8 cellular contexts compared by ENCODE assay signal in the genomic region with DNA sequence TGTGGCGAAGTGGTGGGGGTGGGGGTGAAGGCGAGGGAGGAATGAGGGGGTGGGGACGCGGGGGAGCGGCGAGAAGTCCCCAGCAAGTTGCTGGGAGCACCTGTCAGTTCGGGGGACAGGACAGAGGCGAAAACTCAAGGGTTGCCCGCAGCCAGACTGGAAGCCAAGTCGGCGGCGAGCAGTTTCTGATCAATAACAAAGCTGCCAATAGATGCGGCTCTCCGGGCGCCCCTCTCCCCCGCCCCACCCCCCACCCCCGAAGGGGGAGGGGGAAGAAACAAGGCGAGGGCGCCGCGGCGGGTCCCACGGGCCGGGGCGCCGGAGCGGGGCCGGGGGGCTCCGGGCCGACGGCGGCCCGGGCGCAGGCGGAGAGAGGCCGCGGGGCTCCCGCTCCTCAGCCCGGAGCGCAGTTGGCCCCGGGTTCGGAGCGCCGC. TPM values are rescaled to one million over a fixed set of nuclear protein-coding genes. Genes with fewer than 3 reads are reported as not detected.
DNase-seq lines count a peak whose midpoint lies in the region; ATAC-seq and TF ChIP-seq lines count a peak whose summit lies in the region.

No MANE protein-coding gene starts in this region.

- H3K9me3 ChIP-seq in lower lobe of right lung: no peaks in the 10 kb centered on the region
- H3K9me3 ChIP-seq in transverse colon: no peaks in the 10 kb centered on the region

- H3K4me3 ChIP-seq in AG09309 (ENCODE audit: control insufficient read depth, low read depth, low read length): peak overlapping the region; percentile 78
- peak overlapping the region; percentile 61 to 90 for H3K4me3 ChIP-seq in cardiac fibroblast (replicated peaks in 1 of 2; ENCODE audit: low read depth in 2 of 2, low read length in 2 of 2)
- H3K4me3 ChIP-seq in lower lobe of right lung: peak overlapping the region; percentile 64
- peak overlapping the region; percentile 64 to 89 (median 72) for H3K4me3 ChIP-seq in transverse colon

- H3K36me3 Mint-ChIP-seq in stimulated activated effector memory CD8-positive, alpha-beta T cell treated with anti-CD3 and anti-CD28 coated beads, Interleukin-12 subunit alpha, Interleukin-12 subunit beta, amount 100 ng/mL, for 72 hours: no peaks in the 10 kb centered on the region

- TF ChIP-seq CTCF in AG09309 (IDR thresholded peaks at IDR 0.05; ENCODE audit: control insufficient read depth, insufficient read depth, low read depth, low read length, missing control alignments): no peak
- TF ChIP-seq CTCF in cardiac fibroblast (IDR thresholded peaks at IDR 0.05; ENCODE audit: low read depth, low read length): no peak
- no peak for TF ChIP-seq CTCF in lower lobe of right lung (IDR thresholded peaks at IDR 0.05)
- no peak for TF ChIP-seq CTCF in transverse colon (IDR thresholded peaks at IDR 0.05)

- DNase-seq in AG09309 (ENCODE audit: low read depth) (no peak), cardiac fibroblast (ENCODE audit: low read depth in 2 of 2) (no peak), lower lobe of right lung (peak; percentile 56), transverse colon (peak; percentile 21), DMS79 (lab: John Stamatoyannopoulos, UW) (no peak), G401 (ENCODE audit: low spot score) (no peak)
- DNase-seq in stimulated activated effector memory CD8-positive, alpha-beta T cell treated with anti-CD3 and anti-CD28 coated beads, Interleukin-12 subunit alpha, Interleukin-12 subunit beta, amount 100 ng/mL, for 72 hours (ENCODE audit: low spot score in 2 of 2): no peak

- peak overlapping the region; percentile 85 for H3K27ac ChIP-seq in lower lobe of right lung
- peak overlapping the region; percentile 85 to 92 (median 88) for H3K27ac ChIP-seq in transverse colon

- H3K4me1 ChIP-seq in lower lobe of right lung: peaks cover 34% of the 10 kb centered on the region
- H3K4me1 ChIP-seq in transverse colon: peaks cover 5 to 25% (median 13%) of the 10 kb centered on the region in 4 donors

- no peak overlapping the region for H3K27ac Mint-ChIP-seq in stimulated activated effector memory CD8-positive, alpha-beta T cell treated with anti-CD3 and anti-CD28 coated beads, Interleukin-12 subunit alpha, Interleukin-12 subunit beta, amount 100 ng/mL, for 72 hours

- H3K27me3 ChIP-seq in lower lobe of right lung (ENCODE audit: low read depth): no peaks in the 10 kb centered on the region
- no peaks in the 10 kb centered on the region for H3K27me3 ChIP-seq in transverse colon

- intact Hi-C loops in lower lobe of right lung (cut with DNase I): no loop called here
- intact Hi-C loops in transverse colon (cut with DNase I; ENCODE audit: low total_unique reads): no loop called here

- H3K36me3 ChIP-seq in lower lobe of right lung (no peaks in the 10 kb centered on the region), transverse colon (no peaks in the 10 kb centered on the region)

- no peak for TF ChIP-seq POLR2A in transverse colon (IDR thresholded peaks at IDR 0.05)

- H3K4me1 Mint-ChIP-seq in stimulated activated effector memory CD8-positive, alpha-beta T cell treated with anti-CD3 and anti-CD28 coated beads, Interleukin-12 subunit alpha, Interleukin-12 subunit beta, amount 100 ng/mL, for 72 hours: no peaks in the 10 kb centered on the region

- 22% methylated on average over 29 of the region's 44 CpGs; no CpG with 5 or more reads in 1 of the 2 donors for WGBS in transverse colon (ENCODE audit: low coverage in 1 of 2), 2 donors

- no peak overlapping the region for H3K4me3 Mint-ChIP-seq in stimulated activated effector memory CD8-positive, alpha-beta T cell treated with anti-CD3 and anti-CD28 coated beads, Interleukin-12 subunit alpha, Interleukin-12 subunit beta, amount 100 ng/mL, for 72 hours

- ATAC-seq in HG02938 (IDR thresholded peaks at IDR 0.05; ENCODE audit: unreplicated experiment) (peak; percentile 12), lower lobe of right lung (peak; percentile 16 to 36)
- no peak for ATAC-seq in stimulated activated effector memory CD8-positive, alpha-beta T cell treated with anti-CD3 and anti-CD28 coated beads, Interleukin-12 subunit alpha, Interleukin-12 subunit beta, amount 100 ng/mL, for 72 hours

- in situ Hi-C loops in transverse colon (cut with MboI; ENCODE audit: low pct_ligation_motif_present in 1 of 4, low pct_unique_long_range_greater_than_20kb in 1 of 4, low sequenced_read_pairs in 3 of 4): loop anchor here in 1 of 4 donors (25.0 kb wide), 1 partner anchor 1009 kb away; a partner anchor contains a TSS
- in situ Hi-C loops in G401 (cut with HindIII; ENCODE audit: low sequenced_read_pairs): no loop called here

- peaks cover 11% of the 10 kb centered on the region for H3K9me3 Mint-ChIP-seq in stimulated activated effector memory CD8-positive, alpha-beta T cell treated with anti-CD3 and anti-CD28 coated beads, Interleukin-12 subunit alpha, Interleukin-12 subunit beta, amount 100 ng/mL, for 72 hours

- no peak for TF ChIP-seq EP300 in transverse colon (IDR thresholded peaks at IDR 0.05; ENCODE audit: low read depth)

RNA-seq across cellular contexts. Expression of a gene that starts 0.4 kb away (rescaled TPM):
- total RNA-seq in lower lobe of right lung: 30.6 TPM
- 10 to 100 TPM in 1 of 4 donors, 1 to 10 TPM in 2, under 1 TPM in 1; 0.40 to 20.6 (median 7.5) TPM for total RNA-seq in transverse colon
- total RNA-seq in G401 (2014; rRNA removed; shearing (Covaris generic)): 28.2 and 28.3 TPM in 2 replicates

Comparison
In these comparisons a context has a peak if more than half of its experiments do, and no peak if none do; other contexts are left out.
1. DNase-seq: peak in lower lobe of right lung (single experiment) and transverse colon (single experiment); none in AG09309 (single experiment), cardiac fibroblast (0 of 2), DMS79 (single experiment), stimulated activated effector memory CD8-positive, alpha-beta T cell treated with anti-CD3 and anti-CD28 coated beads, Interleukin-12 subunit alpha, Interleukin-12 subunit beta, amount 100 ng/mL, for 72 hours (0 of 2) and G401 (single experiment).
2. Peak in every context shown above with its lines, with median percentiles within 50 percentile points of each other: H3K4me3 ChIP-seq.